In genomic region chr14:75989134-75989533, GRCh38 we compare ENCODE assay signal across 1 cellular context.
TF ChIP-seq lines count a peak whose summit lies in the region.

No MANE protein-coding gene starts in this region.

TF ChIP-seq in HepG2, 621 proteins besides CTCF, POLR2A, EP300 and RAD21 (continued from another document and continues in another):
- peak; percentile 55; the same call in 1 of the 2 replicates for TF ChIP-seq THRA (CRISPR knock-in tag; IDR thresholded peaks at IDR 0.05; ENCODE audit: borderline replicate concordance)
- TF ChIP-seq GPBP1L1 (CRISPR knock-in tag; IDR thresholded peaks at IDR 0.05), result no peak
- peak; percentile 65; the same call in 1 of the 2 replicates for TF ChIP-seq TEF (CRISPR knock-in tag; IDR thresholded peaks at IDR 0.05)
- peak; percentile 31; the same call in 1 of the 2 replicates for TF ChIP-seq MEIS2 (CRISPR knock-in tag; IDR thresholded peaks at IDR 0.05)
- no peak for TF ChIP-seq MXD1 (CRISPR knock-in tag; IDR thresholded peaks at IDR 0.05)
- no peak for TF ChIP-seq FOXP1 (IDR thresholded peaks at IDR 0.05)
- TF ChIP-seq FOXP1 (CRISPR knock-in tag; IDR thresholded peaks at IDR 0.05), result no peak
- peak; percentile 78 for TF ChIP-seq ATF7 (IDR thresholded peaks at IDR 0.05)
- TF ChIP-seq ATF7 (CRISPR knock-in tag; IDR thresholded peaks at IDR 0.05), result peak; percentile 87; the same call in 1 of the 2 replicates
- TF ChIP-seq MBD4 (IDR thresholded peaks at IDR 0.05; ENCODE audit: borderline replicate concordance, low read length), result no peak
- TF ChIP-seq ZNF816 (CRISPR knock-in tag; IDR thresholded peaks at IDR 0.05; ENCODE audit: borderline replicate concordance), result no peak
- peak; percentile 23; the same call in 1 of the 2 replicates for TF ChIP-seq ZFX (CRISPR knock-in tag; IDR thresholded peaks at IDR 0.05; ENCODE audit: low read depth)
- TF ChIP-seq TAF1 (CRISPR knock-in tag; IDR thresholded peaks at IDR 0.05), result no peak
- peak; percentile 48; the same call in 1 of the 2 replicates for TF ChIP-seq HOXA5 (CRISPR knock-in tag; IDR thresholded peaks at IDR 0.05)
- TF ChIP-seq PAXIP1 (CRISPR knock-in tag; conservative IDR thresholded peaks at IDR 0.05), result peak; percentile 70
- peak; percentile 23; the same call in 1 of the 2 replicates for TF ChIP-seq TBX2 (CRISPR knock-in tag; IDR thresholded peaks at IDR 0.05; ENCODE audit: borderline replicate concordance)
- peak; percentile 61; the same call in 1 of the 2 replicates for TF ChIP-seq ZNF124 (CRISPR knock-in tag; IDR thresholded peaks at IDR 0.05)
- peak; percentile 58; the same call in 1 of the 2 replicates for TF ChIP-seq ERF (CRISPR knock-in tag; IDR thresholded peaks at IDR 0.05)
- TF ChIP-seq ZFP36 (IDR thresholded peaks at IDR 0.05; ENCODE audit: borderline replicate concordance, low read depth, low read length, partially characterized antibody), result no peak
- TF ChIP-seq ZNF484 (CRISPR knock-in tag; IDR thresholded peaks at IDR 0.05; ENCODE audit: borderline replicate concordance, low read depth), result no peak
- no peak for TF ChIP-seq ZMAT5 (CRISPR knock-in tag; IDR thresholded peaks at IDR 0.05; ENCODE audit: borderline replicate concordance, low read depth)
- TF ChIP-seq SP2 (CRISPR knock-in tag; IDR thresholded peaks at IDR 0.05), result no peak
- no peak for TF ChIP-seq ZHX2 (IDR thresholded peaks at IDR 0.05; ENCODE audit: low read depth)
- TF ChIP-seq ZHX2 (CRISPR knock-in tag; IDR thresholded peaks at IDR 0.05; ENCODE audit: borderline replicate concordance), result no peak
- no peak for TF ChIP-seq ZNF235 (CRISPR knock-in tag; IDR thresholded peaks at IDR 0.05; ENCODE audit: borderline replicate concordance)
- no peak for TF ChIP-seq SOX6 (IDR thresholded peaks at IDR 0.05)
- peak; percentile 38; the same call in 1 of the 2 replicates for TF ChIP-seq SOX6 (CRISPR knock-in tag; IDR thresholded peaks at IDR 0.05)
- TF ChIP-seq ELF3 (CRISPR knock-in tag; IDR thresholded peaks at IDR 0.05), result peak; percentile 98
- 0 out of 2 replicates have a peak, but pooled peaks have one; percentile 32 for TF ChIP-seq ZNF264 (CRISPR knock-in tag; IDR thresholded peaks at IDR 0.05)
- TF ChIP-seq CEBPB (IDR thresholded peaks at IDR 0.05; ENCODE audit: borderline replicate concordance, low read depth, low read length), result peak; percentile 96
- no peak for TF ChIP-seq ZNF562 (CRISPR knock-in tag; IDR thresholded peaks at IDR 0.05; ENCODE audit: borderline replicate concordance)
- TF ChIP-seq ZNF143 (CRISPR knock-in tag; IDR thresholded peaks at IDR 0.05), result peak; percentile 83
- no peak for TF ChIP-seq AKAP8 (CRISPR knock-in tag; IDR thresholded peaks at IDR 0.05)
- no peak for TF ChIP-seq ATRX (CRISPR knock-in tag; IDR thresholded peaks at IDR 0.05; ENCODE audit: borderline replicate concordance)
- peak; percentile 75 for TF ChIP-seq NR2C2 (CRISPR knock-in tag; IDR thresholded peaks at IDR 0.05; ENCODE audit: borderline replicate concordance)
- TF ChIP-seq ZKSCAN5 (CRISPR knock-in tag; IDR thresholded peaks at IDR 0.05), result no peak
- TF ChIP-seq ZNF710 (CRISPR knock-in tag; IDR thresholded peaks at IDR 0.05; ENCODE audit: borderline replicate concordance), result no peak
- TF ChIP-seq FOXC1 (CRISPR knock-in tag; IDR thresholded peaks at IDR 0.05; ENCODE audit: borderline replicate concordance), result no peak
- no peak for TF ChIP-seq ZSCAN5A (CRISPR knock-in tag; IDR thresholded peaks at IDR 0.05; ENCODE audit: borderline replicate concordance)
- TF ChIP-seq JDP2 (CRISPR knock-in tag; IDR thresholded peaks at IDR 0.05; ENCODE audit: borderline replicate concordance), result no peak
- no peak for TF ChIP-seq TCF7 (IDR thresholded peaks at IDR 0.05; ENCODE audit: low read depth)
- TF ChIP-seq NCOR1 (IDR thresholded peaks at IDR 0.05; ENCODE audit: borderline replicate concordance, low read length), result peak; percentile 86; the same call in 1 of the 2 replicates
- TF ChIP-seq ZMAT3 (CRISPR knock-in tag; conservative IDR thresholded peaks at IDR 0.05), result no peak
- TF ChIP-seq ATF5 (CRISPR knock-in tag; IDR thresholded peaks at IDR 0.05; ENCODE audit: low read depth), result 0 out of 2 replicates have a peak, but pooled peaks have one; percentile 27
- TF ChIP-seq SOX5 (CRISPR knock-in tag; IDR thresholded peaks at IDR 0.05; ENCODE audit: borderline replicate concordance), result peak; percentile 62
